8 cellular contexts compared by ENCODE assay signal in genomic region chr13:108155185-108156106, GRCh38. TPM values are rescaled to one million over a fixed set of nuclear protein-coding genes. Genes with fewer than 3 reads are reported as not detected.
A peak's percentile ranks its signal among the peaks of the same experiment; 100 is the strongest.
DNase-seq lines count a peak whose midpoint lies in the region; ATAC-seq and TF ChIP-seq lines count a peak whose summit lies in the region.

No MANE protein-coding gene starts in this region.

- POLR2A ChIA-PET in AG04450 (lab: Yijun Ruan, JAX): no interaction called here

- DNase-seq in AG04450 (ENCODE audit: low read depth, low spot score) (no peak), KBM-7 (peak; percentile 59), SHP77 (lab: John Stamatoyannopoulos, UW) (peak; percentile 63 to 83), left cardiac atrium (peak; percentile 38), renal cortical epithelial cell (ENCODE audit: low read depth) (peak; percentile 31)
- peak; percentile 62 for DNase-seq in activated naive CD4-positive, alpha-beta T cell treated with anti-CD3 and anti-CD28 coated beads, Interleukin-2, amount 50 U/mL, for 16 hours

- intact Hi-C loops in left cardiac atrium (cut with DNase I): loop anchor here (2.0 to 10.0 kb wide), 3 partner anchors 781 to 945 kb away; no protein-coding TSS in a partner anchor

- CTCF ChIA-PET in AG04450 (lab: Charles Lee): interaction anchor here (0.5 to 3.5 kb wide), 93 partner anchors 9 to 1793 kb away, joined by 3 to 49 read pairs (median 4); no protein-coding TSS in a partner anchor

- peak; percentile 78 for ATAC-seq in GM18907 (IDR thresholded peaks at IDR 0.05; ENCODE audit: unreplicated experiment)
- peak in 1 of 2 donors; percentile 54 for ATAC-seq in left cardiac atrium
- no peak for ATAC-seq in GM19324 (IDR thresholded peaks at IDR 0.05; ENCODE audit: low FRiP score, unreplicated experiment)

- peaks cover 4% of the 10 kb centered on the region; the same call in 1 of the 2 replicates for H3K9me3 ChIP-seq in AG04450 (ENCODE audit: control insufficient read depth, insufficient read depth, low read length)

- H3K27ac ChIP-seq in AG04450 (ENCODE audit: low read depth, low read length): no peak overlapping the region

- in situ Hi-C loops in KBM-7 (cut with MboI; ENCODE audit: low pct_unique_long_range_greater_than_20kb, low sequenced_read_pairs): loop anchor here (25.0 kb wide), 1 partner anchor 943 kb away; no protein-coding TSS in a partner anchor

- H3K27me3 ChIP-seq in AG04450 (ENCODE audit: control insufficient read depth, insufficient read depth, low read length): no peaks in the 10 kb centered on the region

- peak; percentile 83 for TF ChIP-seq CTCF in AG04450 (IDR thresholded peaks at IDR 0.05; ENCODE audit: low read depth, low read length)

- no peak overlapping the region for H3K4me3 ChIP-seq in AG04450 (ENCODE audit: low read depth, low read length)

RNA-seq across cellular contexts. Expression of gene LIG4, which starts 59.9 kb away (rescaled TPM):
- polyA plus RNA-seq in AG04450 (2011; rRNA removed): 7.5 and 10.4 TPM in 2 replicates
- 2.5 and 5.0 TPM in 2 replicates for polyA minus RNA-seq in AG04450 (2011; rRNA and poly(A)+ RNA removed)
- total RNA-seq in left cardiac atrium (10 to 100 TPM in 1 of 2 donors, 1 to 10 TPM in 1; 8.1 to 12.1 TPM), renal cortical epithelial cell (20.3 and 27.5 TPM in 2 replicates)
